ENCODE assay signal across 37 cellular contexts in genomic region chr2:123154195-123154594, GRCh38.
"Had no signal": no experiment of that assay in that cellular context is flagged by ENCODE, and none has a peak within 500 bp of the region (broad histone marks: within the 10 kb centered on the region; RNA-seq: fewer than 3 reads in every experiment).

No MANE protein-coding gene starts in this region.

- FAIRE-seq: astrocyte, TTC549 had no signal

- ATAC-seq: activated CD4-positive, alpha-beta T cell treated with anti-CD3 and anti-CD28 coated beads for 36 hours; activated CD4-positive, CD25-positive, alpha-beta regulatory T cell treated with anti-CD3 and anti-CD28 coated beads, Interleukin-2, amount 50 U/mL, for 24 hours; activated CD8-positive, alpha-beta memory T cell treated with anti-CD3 and anti-CD28 coated beads, Interleukin-2, amount 10 ng/mL, durations not matched to agents 7 days and 5 days; activated CD8-positive, alpha-beta T cell treated with anti-CD3 and anti-CD28 coated beads, Interleukin-2, amount 10 ng/mL, durations not matched to agents 7 days and 5 days; body of pancreas; WTC11 had no signal

- H3K4me1 ChIP-seq: adrenal gland, body of pancreas, breast epithelium had no signal

- H3K4me3 Mint-ChIP-seq: activated CD4-positive, alpha-beta memory T cell treated with anti-CD3 and anti-CD28 coated beads, Interleukin-2, amount 10 ng/mL, durations not matched to agents 7 days and 5 days; activated CD4-positive, alpha-beta T cell treated with anti-CD3 and anti-CD28 coated beads for 36 hours; activated CD4-positive, alpha-beta T cell treated with anti-CD3 and anti-CD28 coated beads, Interleukin-2, amount 10 ng/mL, durations not matched to agents 7 days and 5 days; activated CD8-positive, alpha-beta memory T cell treated with anti-CD3 and anti-CD28 coated beads, Interleukin-2, amount 10 ng/mL, durations not matched to agents 7 days and 5 days; activated CD8-positive, alpha-beta T cell treated with anti-CD3 and anti-CD28 coated beads, Interleukin-2, amount 10 ng/mL, durations not matched to agents 7 days and 5 days; activated naive CD4-positive, alpha-beta T cell treated with anti-CD3 and anti-CD28 coated beads, Interleukin-2, amount 10 ng/mL, durations not matched to agents 7 days and 5 days; activated naive CD4-positive, alpha-beta T cell treated with anti-CD3 and anti-CD28 coated beads, Interleukin-2, amount 50 U/mL, for 24 hours; activated naive CD8-positive, alpha-beta T cell treated with anti-CD3 and anti-CD28 coated beads for 36 hours; activated T-cell treated with anti-CD3 and anti-CD28 coated beads, Interleukin-2, amount 50 U/mL, for 24 hours; T-helper 1 cell treated with Interleukin-12 subunit alpha and Interleukin-12 subunit beta and Interleukin-4 antibody, amounts not matched to agents 30 μg/mL and 1 μg/mL, for 36 hours; T-helper 2 cell treated with Interferon-gamma antibody and Interleukin-4, amounts not matched to agents 5 μg/mL and 100 μg/mL, for 36 hours; WTC11 had no signal

- H3K36me3 ChIP-seq: adrenal gland, brain microvascular endothelial cell, WERI-Rb-1 had no signal

- DNase-seq: activated CD4-positive, alpha-beta memory T cell treated with anti-CD3 and anti-CD28 coated beads, Interleukin-2, amount 10 ng/mL, durations not matched to agents 7 days and 5 days; activated CD4-positive, alpha-beta T cell treated with anti-CD3 and anti-CD28 coated beads for 1 hour; activated CD4-positive, alpha-beta T cell treated with anti-CD3 and anti-CD28 coated beads for 36 hours; activated CD4-positive, alpha-beta T cell treated with anti-CD3 and anti-CD28 coated beads for 48 hours; activated CD4-positive, alpha-beta T cell treated with anti-CD3 and anti-CD28 coated beads, Interleukin-2, amount 10 ng/mL, durations not matched to agents 7 days and 5 days; activated CD4-positive, alpha-beta T cell treated with anti-CD3 and anti-CD28 coated beads, Interleukin-2, amount 50 U/mL, for 48 hours; activated CD4-positive, CD25-positive, alpha-beta regulatory T cell; activated CD8-positive, alpha-beta memory T cell treated with anti-CD3 and anti-CD28 coated beads for 24 hours; activated CD8-positive, alpha-beta memory T cell treated with anti-CD3 and anti-CD28 coated beads, Interleukin-2, amount 10 ng/mL, durations not matched to agents 7 days and 5 days; activated CD8-positive, alpha-beta memory T cell treated with anti-CD3 and anti-CD28 coated beads, Interleukin-2, amount 50 U/mL, for 48 hours; activated CD8-positive, alpha-beta T cell treated with anti-CD3 and anti-CD28 coated beads, Interleukin-2, amount 10 ng/mL, durations not matched to agents 7 days and 5 days; activated effector memory CD4-positive, alpha-beta T cell treated with Interleukin-2 at 50 U/mL for 16 hours; activated gamma-delta T cell; activated naive CD4-positive, alpha-beta T cell treated with anti-CD3 and anti-CD28 coated beads, Interleukin-2, amount 10 ng/mL, durations not matched to agents 7 days and 5 days; activated naive CD4-positive, alpha-beta T cell treated with Interleukin-2 at 50 U/mL for 16 hours; activated naive CD8-positive, alpha-beta T cell treated with anti-CD3 and anti-CD28 coated beads for 36 hours; activated T-cell treated with anti-CD3 and anti-CD28 coated beads, Interleukin-2, amount 50 U/mL, for 24 hours; activated T-cell treated with anti-CD3 and anti-CD28 coated beads, Interleukin-2, amount 50 U/mL, for 48 hours; adrenal gland; amniotic stem cell; aorta; body of pancreas; brain microvascular endothelial cell; central memory CD4-positive, alpha-beta T cell; T-helper 1 cell; T-helper 2 cell; T-helper 9 cell; WERI-Rb-1 had no signal

- H3K27ac ChIP-seq: adrenal gland, body of pancreas, brain microvascular endothelial cell, breast epithelium, WERI-Rb-1 had no signal

- H3K27ac Mint-ChIP-seq: activated CD4-positive, alpha-beta memory T cell treated with anti-CD3 and anti-CD28 coated beads, Interleukin-2, amount 10 ng/mL, durations not matched to agents 7 days and 5 days; activated CD4-positive, alpha-beta T cell treated with anti-CD3 and anti-CD28 coated beads for 36 hours; activated CD4-positive, alpha-beta T cell treated with anti-CD3 and anti-CD28 coated beads, Interleukin-2, amount 10 ng/mL, durations not matched to agents 7 days and 5 days; activated CD8-positive, alpha-beta memory T cell treated with anti-CD3 and anti-CD28 coated beads, Interleukin-2, amount 10 ng/mL, durations not matched to agents 7 days and 5 days; activated CD8-positive, alpha-beta T cell treated with anti-CD3 and anti-CD28 coated beads, Interleukin-2, amount 10 ng/mL, durations not matched to agents 7 days and 5 days; activated naive CD4-positive, alpha-beta T cell treated with anti-CD3 and anti-CD28 coated beads, Interleukin-2, amount 10 ng/mL, durations not matched to agents 7 days and 5 days; activated naive CD4-positive, alpha-beta T cell treated with anti-CD3 and anti-CD28 coated beads, Interleukin-2, amount 50 U/mL, for 24 hours; activated naive CD8-positive, alpha-beta T cell treated with anti-CD3 and anti-CD28 coated beads for 36 hours; activated T-cell treated with anti-CD3 and anti-CD28 coated beads, Interleukin-2, amount 50 U/mL, for 24 hours; activated T-helper 2 cell treated with anti-CD3 and anti-CD28 coated beads, Interferon-gamma antibody, Interleukin-2, Interleukin-4, amounts not matched to agents 10 μg/mL and 5 μg/mL and 100 μg/mL, durations not matched to agents 14 hours and 24 hours and 36 hours; T-helper 1 cell treated with Interleukin-12 subunit alpha and Interleukin-12 subunit beta and Interleukin-4 antibody, amounts not matched to agents 30 μg/mL and 1 μg/mL, for 36 hours; T-helper 2 cell treated with Interferon-gamma antibody and Interleukin-4, amounts not matched to agents 5 μg/mL and 100 μg/mL, for 36 hours; WTC11 had no signal

- H3K27me3 ChIP-seq: adrenal gland, body of pancreas, brain microvascular endothelial cell, breast epithelium had no signal

- H3K27me3 Mint-ChIP-seq: activated CD4-positive, alpha-beta memory T cell treated with anti-CD3 and anti-CD28 coated beads, Interleukin-2, amount 10 ng/mL, durations not matched to agents 7 days and 5 days; activated CD4-positive, alpha-beta T cell treated with anti-CD3 and anti-CD28 coated beads for 36 hours; activated CD4-positive, alpha-beta T cell treated with anti-CD3 and anti-CD28 coated beads, Interleukin-2, amount 10 ng/mL, durations not matched to agents 7 days and 5 days; activated CD8-positive, alpha-beta memory T cell treated with anti-CD3 and anti-CD28 coated beads, Interleukin-2, amount 10 ng/mL, durations not matched to agents 7 days and 5 days; activated naive CD4-positive, alpha-beta T cell treated with anti-CD3 and anti-CD28 coated beads, Interleukin-2, amount 10 ng/mL, durations not matched to agents 7 days and 5 days; activated naive CD4-positive, alpha-beta T cell treated with anti-CD3 and anti-CD28 coated beads, Interleukin-2, amount 50 U/mL, for 24 hours; activated naive CD8-positive, alpha-beta T cell treated with anti-CD3 and anti-CD28 coated beads for 36 hours; activated T-cell treated with anti-CD3 and anti-CD28 coated beads, Interleukin-2, amount 50 U/mL, for 24 hours had no signal

- H3K36me3 Mint-ChIP-seq: activated CD8-positive, alpha-beta memory T cell treated with anti-CD3 and anti-CD28 coated beads, Interleukin-2, amount 10 ng/mL, durations not matched to agents 7 days and 5 days; activated naive CD4-positive, alpha-beta T cell treated with anti-CD3 and anti-CD28 coated beads, Interleukin-2, amount 10 ng/mL, durations not matched to agents 7 days and 5 days; activated naive CD4-positive, alpha-beta T cell treated with anti-CD3 and anti-CD28 coated beads, Interleukin-2, amount 50 U/mL, for 24 hours; activated naive CD8-positive, alpha-beta T cell treated with anti-CD3 and anti-CD28 coated beads for 36 hours; WTC11 had no signal

- H3K9me3 ChIP-seq: adrenal gland, body of pancreas, breast epithelium had no signal

- H3K4me1 Mint-ChIP-seq: activated CD4-positive, alpha-beta memory T cell treated with anti-CD3 and anti-CD28 coated beads, Interleukin-2, amount 10 ng/mL, durations not matched to agents 7 days and 5 days; activated CD4-positive, alpha-beta T cell treated with anti-CD3 and anti-CD28 coated beads for 36 hours; activated CD4-positive, alpha-beta T cell treated with anti-CD3 and anti-CD28 coated beads, Interleukin-2, amount 10 ng/mL, durations not matched to agents 7 days and 5 days; activated CD8-positive, alpha-beta memory T cell treated with anti-CD3 and anti-CD28 coated beads, Interleukin-2, amount 10 ng/mL, durations not matched to agents 7 days and 5 days; activated naive CD4-positive, alpha-beta T cell treated with anti-CD3 and anti-CD28 coated beads, Interleukin-2, amount 10 ng/mL, durations not matched to agents 7 days and 5 days; activated naive CD4-positive, alpha-beta T cell treated with anti-CD3 and anti-CD28 coated beads, Interleukin-2, amount 50 U/mL, for 24 hours; activated naive CD8-positive, alpha-beta T cell treated with anti-CD3 and anti-CD28 coated beads for 36 hours; WTC11 had no signal

- H3K9me3 Mint-ChIP-seq: T-helper 1 cell treated with Interleukin-12 subunit alpha and Interleukin-12 subunit beta and Interleukin-4 antibody, amounts not matched to agents 30 μg/mL and 1 μg/mL, for 36 hours; WTC11 had no signal

- H3K4me3 ChIP-seq: adrenal gland, body of pancreas, breast epithelium had no signal
